Comparison of ENCODE assay signal across 1 cellular context in the genomic region with DNA sequence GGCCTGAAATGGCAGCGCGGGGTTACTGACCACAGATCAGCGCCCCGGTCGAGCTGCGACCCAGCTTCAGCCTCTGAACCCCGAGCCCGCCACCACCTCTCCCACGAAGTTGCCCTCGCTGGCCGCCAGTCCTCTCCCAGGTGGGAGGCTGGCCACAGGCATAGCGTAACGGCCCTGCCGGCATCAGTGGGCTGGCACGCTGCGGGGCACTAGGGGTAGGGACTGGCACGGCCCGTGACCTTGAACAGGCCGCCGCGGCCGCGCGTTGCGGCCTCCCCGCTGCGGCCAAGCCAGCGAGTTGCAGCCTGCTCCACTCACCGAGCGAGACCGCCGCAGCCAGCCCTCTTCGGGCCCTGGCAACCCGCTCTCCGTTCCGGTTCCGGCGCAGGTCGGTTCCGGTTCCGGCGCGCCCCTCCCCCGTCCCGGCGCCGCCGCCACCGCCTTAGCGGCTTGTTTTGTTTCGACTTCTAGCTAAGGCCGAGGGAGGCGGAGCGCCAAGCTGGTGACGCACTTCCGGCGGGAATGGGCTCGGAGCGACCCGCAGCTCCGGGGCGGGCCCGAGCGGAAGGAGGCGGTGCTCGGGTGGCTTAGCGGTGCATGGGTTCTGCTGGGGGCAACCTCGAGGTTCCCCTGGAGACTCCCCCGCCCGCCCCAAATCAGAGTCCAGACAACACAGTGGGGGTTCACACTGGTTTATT.
TF ChIP-seq lines count a peak whose summit lies in the region.

USP19 (minus strand) TSS at position 386 of the 698 bp plus-strand sequence. CDS start 1,678 bp downstream, outside the sequence.

TF ChIP-seq in K562, 482 proteins besides CTCF, POLR2A, EP300 and RAD21 (continued from another document and continues in another):
- TF ChIP-seq CLOCK (CRISPR knock-in tag; IDR thresholded peaks at IDR 0.05; ENCODE audit: borderline replicate concordance) (no peak), ZBTB1 (CRISPR knock-in tag; IDR thresholded peaks at IDR 0.05; ENCODE audit: borderline replicate concordance, low read depth) (no peak), BCL6 (CRISPR knock-in tag; IDR thresholded peaks at IDR 0.05) (no peak), UBTF (IDR thresholded peaks at IDR 0.05; ENCODE audit: borderline replicate concordance in 1 of 2, low read depth in 2 of 2, low read length in 2 of 2) (no peak), THAP7 (CRISPR knock-in tag; IDR thresholded peaks at IDR 0.05) (no peak), ZBTB11 (CRISPR knock-in tag; IDR thresholded peaks at IDR 0.05) (peak in 2 of 3 experiments; percentile 61 to 94; a peak in 4 of 6 replicates), EP400 (IDR thresholded peaks at IDR 0.05) (peak; percentile 53; the same call in 1 of the 2 replicates), MBD1 (CRISPR knock-in tag; IDR thresholded peaks at IDR 0.05) (no peak), ZNF766 (CRISPR knock-in tag; conservative IDR thresholded peaks at IDR 0.05) (no peak), HNRNPK (IDR thresholded peaks at IDR 0.05; ENCODE audit: low read depth, low read length, poor library complexity, severe bottlenecking) (no peak), SUPT5H (IDR thresholded peaks at IDR 0.05) (peak; percentile 83), ZNF316 (IDR thresholded peaks at IDR 0.05) (no peak), MTA2 (IDR thresholded peaks at IDR 0.05; ENCODE audit: low read depth) (no peak), TRIM24 (IDR thresholded peaks at IDR 0.05) (0 out of 4 replicates have a peak, but pooled peaks of 1 of the 2 experiments have one; percentile 25), ESRRA (IDR thresholded peaks at IDR 0.05; ENCODE audit: borderline replicate concordance, low read depth) (peak; percentile 92), NR4A1 (CRISPR knock-in tag; IDR thresholded peaks at IDR 0.05) (no peak), NR4A1 (tag; IDR thresholded peaks at IDR 0.05) (no peak), CREBBP (IDR thresholded peaks at IDR 0.05; ENCODE audit: low read depth, low read length) (no peak), SMAD3 (CRISPR knock-in tag; conservative IDR thresholded peaks at IDR 0.05) (no peak), RHOXF2B (CRISPR knock-in tag; conservative IDR thresholded peaks at IDR 0.05) (no peak), ZNF140 (CRISPR knock-in tag; IDR thresholded peaks at IDR 0.05) (no peak), SIN3A (IDR thresholded peaks at IDR 0.05; ENCODE audit: borderline replicate concordance in 2 of 2, control insufficient read depth in 1 of 2, low read depth in 2 of 2, low read length in 2 of 2) (peak in 1 of 2 experiments; percentile 91; a peak in 2 of 4 replicates), EHMT2 (IDR thresholded peaks at IDR 0.05) (no peak), ETV5 (CRISPR knock-in tag; IDR thresholded peaks at IDR 0.05; ENCODE audit: low read depth) (peak; percentile 77; the same call in 1 of the 2 replicates), ZNF174 (CRISPR knock-in tag; IDR thresholded peaks at IDR 0.05) (no peak)
- TF ChIP-seq, protein P1, sequence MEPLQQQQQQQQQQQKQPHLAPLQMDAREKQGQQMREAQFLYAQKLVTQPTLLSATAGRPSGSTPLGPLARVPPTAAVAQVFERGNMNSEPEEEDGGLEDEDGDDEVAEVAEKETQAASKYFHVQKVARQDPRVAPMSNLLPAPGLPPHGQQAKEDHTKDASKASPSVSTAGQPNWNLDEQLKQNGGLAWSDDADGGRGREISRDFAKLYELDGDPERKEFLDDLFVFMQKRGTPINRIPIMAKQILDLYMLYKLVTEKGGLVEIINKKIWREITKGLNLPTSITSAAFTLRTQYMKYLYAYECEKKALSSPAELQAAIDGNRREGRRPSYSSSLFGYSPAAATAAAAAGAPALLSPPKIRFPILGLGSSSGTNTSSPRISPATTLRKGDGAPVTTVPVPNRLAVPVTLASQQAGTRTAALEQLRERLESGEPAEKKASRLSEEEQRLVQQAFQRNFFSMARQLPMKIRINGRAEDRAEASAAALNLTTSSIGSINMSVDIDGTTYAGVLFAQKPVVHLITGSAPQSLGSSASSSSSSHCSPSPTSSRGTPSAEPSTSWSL (CRISPR knock-in tag; IDR thresholded peaks at IDR 0.05; ENCODE audit: borderline replicate concordance), result no peak
- TF ChIP-seq, protein P2, sequence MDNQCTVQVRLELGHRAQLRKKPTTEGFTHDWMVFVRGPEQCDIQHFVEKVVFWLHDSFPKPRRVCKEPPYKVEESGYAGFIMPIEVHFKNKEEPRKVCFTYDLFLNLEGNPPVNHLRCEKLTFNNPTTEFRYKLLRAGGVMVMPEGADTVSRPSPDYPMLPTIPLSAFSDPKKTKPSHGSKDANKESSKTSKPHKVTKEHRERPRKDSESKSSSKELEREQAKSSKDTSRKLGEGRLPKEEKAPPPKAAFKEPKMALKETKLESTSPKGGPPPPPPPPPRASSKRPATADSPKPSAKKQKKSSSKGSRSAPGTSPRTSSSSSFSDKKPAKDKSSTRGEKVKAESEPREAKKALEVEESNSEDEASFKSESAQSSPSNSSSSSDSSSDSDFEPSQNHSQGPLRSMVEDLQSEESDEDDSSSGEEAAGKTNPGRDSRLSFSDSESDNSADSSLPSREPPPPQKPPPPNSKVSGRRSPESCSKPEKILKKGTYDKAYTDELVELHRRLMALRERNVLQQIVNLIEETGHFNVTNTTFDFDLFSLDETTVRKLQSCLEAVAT (IDR thresholded peaks at IDR 0.05), result no peak
- TF ChIP-seq, protein P3, sequence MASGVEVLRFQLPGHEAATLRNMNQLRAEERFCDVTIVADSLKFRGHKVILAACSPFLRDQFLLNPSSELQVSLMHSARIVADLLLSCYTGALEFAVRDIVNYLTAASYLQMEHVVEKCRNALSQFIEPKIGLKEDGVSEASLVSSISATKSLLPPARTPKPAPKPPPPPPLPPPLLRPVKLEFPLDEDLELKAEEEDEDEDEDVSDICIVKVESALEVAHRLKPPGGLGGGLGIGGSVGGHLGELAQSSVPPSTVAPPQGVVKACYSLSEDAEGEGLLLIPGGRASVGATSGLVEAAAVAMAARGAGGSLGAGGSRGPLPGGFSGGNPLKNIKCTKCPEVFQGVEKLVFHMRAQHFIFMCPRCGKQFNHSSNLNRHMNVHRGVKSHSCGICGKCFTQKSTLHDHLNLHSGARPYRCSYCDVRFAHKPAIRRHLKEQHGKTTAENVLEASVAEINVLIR (CRISPR knock-in tag; IDR thresholded peaks at IDR 0.05), result peak; percentile 42; the same call in 1 of the 2 replicates
